Comparison of ENCODE assay signal across 8 cellular contexts in the genomic region with DNA sequence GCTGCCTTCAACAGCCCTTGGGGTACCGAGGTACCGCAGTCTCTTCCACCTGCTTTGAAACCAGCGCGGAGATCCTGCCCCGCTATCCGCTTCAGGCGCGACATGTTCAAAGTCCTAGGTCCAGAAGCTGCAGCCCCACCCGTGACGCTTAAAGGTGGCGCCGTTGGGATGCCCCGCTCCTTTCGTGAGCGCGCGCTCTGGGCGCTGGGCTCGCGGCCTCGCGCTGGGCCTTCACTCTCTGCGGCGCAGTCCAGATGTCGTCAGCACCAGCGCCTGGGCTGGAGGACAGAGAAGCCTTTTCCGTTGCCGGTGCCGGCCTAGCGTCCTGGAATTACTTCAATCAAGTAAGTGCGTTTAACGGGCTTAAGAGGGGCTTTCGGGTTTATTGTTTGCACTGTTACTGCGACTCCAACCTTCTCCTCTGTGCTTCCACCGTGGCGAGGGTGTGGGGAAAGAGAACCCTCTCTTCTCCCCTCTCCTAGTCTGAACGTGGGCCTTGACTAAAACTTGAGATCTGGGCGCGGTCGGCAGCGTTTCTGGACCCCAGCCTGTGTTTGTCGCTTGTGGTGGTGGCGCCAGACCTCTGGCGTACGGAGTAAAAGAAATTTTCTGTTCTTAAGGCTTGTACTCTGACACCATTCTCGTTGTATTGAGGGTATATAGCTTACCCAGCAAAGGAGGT. TPM values are rescaled to one million over a fixed set of nuclear protein-coding genes. Genes with fewer than 3 reads are reported as not detected.
DNase-seq lines count a peak whose midpoint lies in the region; ATAC-seq and TF ChIP-seq lines count a peak whose summit lies in the region.

LRRC40 (minus strand) TSS at position 143 of the 682 bp plus-strand sequence; CDS start at position 104, 39 bp downstream.

- H3K9me3 ChIP-seq in BE2C = no peaks in the 10 kb centered on the region

- H3K4me1 ChIP-seq in BE2C = no peaks in the 10 kb centered on the region

- H3K9me3 Mint-ChIP-seq in activated CD4-positive, alpha-beta T cell treated with anti-CD3 and anti-CD28 coated beads, Interleukin-2, amount 10 ng/mL, durations not matched to agents 24 days and 14 days = no peaks in the 10 kb centered on the region

- H3K36me3 ChIP-seq in BE2C = no peaks in the 10 kb centered on the region

- DNase-seq in BE2C (peak; percentile 88), GM19240 (ENCODE audit: insufficient read length, low spot score) (peak; percentile 62), NCI-H526 (lab: John Stamatoyannopoulos, UW) (peak; percentile 88 to 97), coronary artery (ENCODE audit: low spot score) (peak; percentile 96)
- peak; percentile 99 for DNase-seq in activated CD4-positive, alpha-beta T cell treated with anti-CD3 and anti-CD28 coated beads, Interleukin-2, amount 10 ng/mL, durations not matched to agents 24 days and 14 days
- DNase-seq in stimulated activated CD4-positive, alpha-beta T cell treated with anti-CD3 and anti-CD28 coated beads, Interleukin-1b, Interleukin-23, amount 100 ng/mL, for 4 hours (ENCODE audit: low read depth in 2 of 2) = peak; percentile 88 to 93

- H3K4me3 Mint-ChIP-seq in activated CD4-positive, alpha-beta T cell treated with anti-CD3 and anti-CD28 coated beads, Interleukin-2, amount 10 ng/mL, durations not matched to agents 24 days and 14 days = peak within 1 kb of the TSS; percentile 95

- H3K27ac ChIP-seq in coronary artery = peak within 1 kb of the TSS; percentile 80 to 88
- peak within 1 kb of the TSS; percentile 86 for H3K27ac ChIP-seq in layer of hippocampus (ENCODE audit: low read depth, low read length)

- ATAC-seq in HG03460 (IDR thresholded peaks at IDR 0.05; ENCODE audit: unreplicated experiment) = peak; percentile 64

- peaks cover 19% of the 10 kb centered on the region for H3K36me3 Mint-ChIP-seq in activated CD4-positive, alpha-beta T cell treated with anti-CD3 and anti-CD28 coated beads, Interleukin-2, amount 10 ng/mL, durations not matched to agents 24 days and 14 days (ENCODE audit: low read depth)

- no peaks in the 10 kb centered on the region for H3K27me3 Mint-ChIP-seq in activated CD4-positive, alpha-beta T cell treated with anti-CD3 and anti-CD28 coated beads, Interleukin-2, amount 10 ng/mL, durations not matched to agents 24 days and 14 days

- peaks cover 49% of the 10 kb centered on the region for H3K4me1 Mint-ChIP-seq in activated CD4-positive, alpha-beta T cell treated with anti-CD3 and anti-CD28 coated beads, Interleukin-2, amount 10 ng/mL, durations not matched to agents 24 days and 14 days

- H3K4me3 ChIP-seq in BE2C (ENCODE audit: low read depth, low read length) = peak within 1 kb of the TSS; percentile 75
- peak within 1 kb of the TSS; percentile 70 for H3K4me3 ChIP-seq in coronary artery

- H3K27me3 ChIP-seq in BE2C (no peaks in the 10 kb centered on the region), layer of hippocampus (ENCODE audit: control insufficient read depth, insufficient read depth, low read length) (no peaks in the 10 kb centered on the region)

- intact Hi-C loops in activated CD4-positive, alpha-beta T cell treated with anti-CD3 and anti-CD28 coated beads, Interleukin-2, amount 10 ng/mL, durations not matched to agents 24 days and 14 days (cut with micrococcal nuclease) = loop anchor here (1.0 kb wide), 5 partner anchors 9 to 876 kb away; partner anchors contain the start of genes ANKRD13C, CTH, SRSF11 and ZRANB2

- peak within 1 kb of the TSS; percentile 99 for H3K27ac Mint-ChIP-seq in activated CD4-positive, alpha-beta T cell treated with anti-CD3 and anti-CD28 coated beads, Interleukin-2, amount 10 ng/mL, durations not matched to agents 24 days and 14 days

- 0 out of 2 replicates have a peak, but pooled peaks have one; percentile 3 for TF ChIP-seq CTCF in BE2C (IDR thresholded peaks at IDR 0.05; ENCODE audit: low read depth, low read length)
- TF ChIP-seq CTCF in coronary artery (IDR thresholded peaks at IDR 0.05) = no peak

RNA-seq across cellular contexts. Expression of gene LRRC40, which starts in this region (rescaled TPM):
- 8.7 TPM for polyA plus RNA-seq in BE2C (2012; ENCODE audit: insufficient read depth, insufficient read length, low read depth)
- 23.3 and 25.3 TPM in 2 replicates for total RNA-seq in activated CD4-positive, alpha-beta T cell treated with anti-CD3 and anti-CD28 coated beads, Interleukin-2, amount 10 ng/mL, durations not matched to agents 24 days and 14 days

Comparison
In these comparisons a context has a peak if more than half of its experiments do, and no peak if none do; other contexts are left out.
1. Peak in every context shown above with its lines: DNase-seq, ATAC-seq, H3K4me3 ChIP-seq and H3K27ac ChIP-seq.